25 cellular contexts compared by ENCODE assay signal in genomic region chr11:43959321-43959995, GRCh38. TPM values are rescaled to one million over a fixed set of nuclear protein-coding genes. Genes with fewer than 3 reads are reported as not detected.
DNase-seq lines count a peak whose midpoint lies in the region; ATAC-seq, FAIRE-seq and TF ChIP-seq lines count a peak whose summit lies in the region.
"Had no signal": no experiment of that assay in that cellular context is flagged by ENCODE, and none has a peak within 500 bp of the region (broad histone marks: within the 10 kb centered on the region; RNA-seq: fewer than 3 reads in every experiment).

No MANE protein-coding gene starts in this region.

- TF ChIP-seq CTCF in bronchial epithelial cell (IDR thresholded peaks at IDR 0.05; ENCODE audit: insufficient read depth, low read length, severe bottlenecking) (no peak), foreskin fibroblast (IDR thresholded peaks at IDR 0.05; ENCODE audit: low read depth, low read length) (no peak)

- ATAC-seq in GM21619 (IDR thresholded peaks at IDR 0.05; ENCODE audit: unreplicated experiment): no peak

- peak; percentile 28 for FAIRE-seq in bronchial epithelial cell (lab: Jason Lieb, UNC)
- FAIRE-seq: A204.1, GM12892, GM18507, RCC 7860 had no signal

- intact Hi-C loops in posterior vena cava (cut with DNase I): no loop called here

- no peaks in the 10 kb centered on the region for H3K27me3 ChIP-seq in bronchial epithelial cell (ENCODE audit: control insufficient read depth, insufficient read depth, low read length)
- H3K27me3 ChIP-seq: BLaER1, SJCRH30 had no signal

- H3K4me3 ChIP-seq in bronchial epithelial cell (ENCODE audit: low read depth, low read length) (no peak overlapping the region), foreskin fibroblast (ENCODE audit: low read depth in 1 of 2, low read length in 2 of 2) (no peak overlapping the region)
- H3K4me3 ChIP-seq: BLaER1, SJCRH30 had no signal

- DNase-seq in AG08395 (ENCODE audit: low spot score): peak; percentile 31
- DNase-seq in GM03348 (ENCODE audit: low spot score): peak; percentile 51
- DNase-seq in bronchial epithelial cell (ENCODE audit: low read depth): no peak
- DNase-seq in islet precursor cell: peak; percentile 74
- DNase-seq in foreskin fibroblast: no peak
- no peak for DNase-seq in posterior vena cava (ENCODE audit: low spot score)
- no peak for DNase-seq in NCI-H510A (lab: John Stamatoyannopoulos, UW)
- DNase-seq: CD4-positive, alpha-beta T cell; COR-L47; DMS79; H7; Karpas-422; NCI-H1694; NCI-H2081 treated with DMSO at 0.1 percent for 48 hours; NCI-H2171 treated with DMSO at 0.1 percent for 48 hours; NCI-H446; NCI-H526 treated with DMSO at 0.1 percent for 48 hours; OCI-M1; SJCRH30 had no signal

- no peaks in the 10 kb centered on the region for H3K36me3 ChIP-seq in bronchial epithelial cell (ENCODE audit: control insufficient read depth, insufficient read depth, low read length)
- H3K36me3 ChIP-seq: BLaER1, SJCRH30 had no signal

RNA-seq across cellular contexts. Expression of gene C11orf96, which starts 17.0 kb away (rescaled TPM):
- total RNA-seq in bronchial epithelial cell (0.26 TPM in 2 replicates), posterior vena cava (1,000 to 10,000 TPM in 1 of 2 donors, 100 to 1,000 TPM in 1; 576 to 1,371 TPM)
- total RNA-seq: CD4-positive, alpha-beta T cell had no signal

Comparison
In these comparisons a context has a peak if more than half of its experiments do, and no peak if none do; other contexts are left out.
1. DNase-seq: peak in AG08395 (single experiment), GM03348 (single experiment) and islet precursor cell (single experiment); none in bronchial epithelial cell (single experiment), foreskin fibroblast (0 of 2), posterior vena cava (single experiment) and NCI-H510A (single experiment).
2. RNA of gene C11orf96, which starts 17.0 kb away (total RNA-seq): 576 to 1,371 TPM in posterior vena cava; 0.26 TPM in bronchial epithelial cell; every median in the first group is over 100 times any median in the second.